In genomic region chr4:17098946-17099345, GRCh38 we compare ENCODE assay signal across 24 cellular contexts.
"Had no signal": no experiment of that assay in that cellular context is flagged by ENCODE, and none has a peak within 500 bp of the region (broad histone marks: within the 10 kb centered on the region; RNA-seq: fewer than 3 reads in every experiment).

No MANE protein-coding gene starts in this region.

- ATAC-seq: activated CD4-positive, alpha-beta T cell treated with anti-CD3 and anti-CD28 coated beads for 36 hours; activated CD8-positive, alpha-beta memory T cell treated with anti-CD3 and anti-CD28 coated beads, Interleukin-2, amount 10 ng/mL, durations not matched to agents 7 days and 5 days; activated CD8-positive, alpha-beta T cell treated with anti-CD3 and anti-CD28 coated beads, Interleukin-2, amount 10 ng/mL, durations not matched to agents 7 days and 5 days; activated naive CD4-positive, alpha-beta T cell treated with anti-CD3 and anti-CD28 coated beads, Interleukin-2, amount 50 U/mL, for 72 hours; esophagus mucosa had no signal

- DNase-seq: activated CD4-positive, alpha-beta memory T cell treated with anti-CD3 and anti-CD28 coated beads for 36 hours; activated CD4-positive, alpha-beta T cell treated with anti-CD3 and anti-CD28 coated beads for 36 hours; activated CD4-positive, CD25-positive, alpha-beta regulatory T cell; activated CD4-positive, CD25-positive, alpha-beta regulatory T cell treated with anti-CD3 and anti-CD28 coated beads, Interleukin-2, amount 50 U/mL, for 72 hours; activated CD8-positive, alpha-beta memory T cell treated with anti-CD3 and anti-CD28 coated beads, Interleukin-2, amount 10 ng/mL, durations not matched to agents 7 days and 5 days; activated CD8-positive, alpha-beta memory T cell treated with anti-CD3 and anti-CD28 coated beads, Interleukin-2, amount 50 U/mL, for 4 hours; activated CD8-positive, alpha-beta T cell treated with anti-CD3 and anti-CD28 coated beads, Interleukin-2, amount 10 ng/mL, durations not matched to agents 7 days and 5 days; activated gamma-delta T cell; activated naive CD4-positive, alpha-beta T cell; activated naive CD4-positive, alpha-beta T cell treated with anti-CD3 and anti-CD28 coated beads, Interleukin-2, amount 10 ng/mL, durations not matched to agents 7 days and 5 days; activated naive CD8-positive, alpha-beta T cell treated with anti-CD3 and anti-CD28 coated beads, Interleukin-2, amount 10 ng/mL, durations not matched to agents 7 days and 5 days; activated T-cell treated with anti-CD3 and anti-CD28 coated beads, Interleukin-2, amount 50 U/mL, for 1 hour; activated T-cell treated with anti-CD3 and anti-CD28 coated beads, Interleukin-2, amount 50 U/mL, for 48 hours; central memory CD4-positive, alpha-beta T cell; cerebellar nuclear complex; colonic mucosa; effector CD8-positive, alpha-beta T cell; head of caudate nucleus; T-helper 2 cell had no signal

- H3K27ac ChIP-seq: ascending aorta, breast epithelium, cardiac muscle cell, colonic mucosa had no signal

- H3K4me3 ChIP-seq: ascending aorta, breast epithelium, cardiac muscle cell, colonic mucosa had no signal

- H3K9me3 ChIP-seq: ascending aorta, breast epithelium, colonic mucosa had no signal

- H3K36me3 ChIP-seq: ascending aorta, breast epithelium, cardiac muscle cell, colonic mucosa had no signal

- H3K4me1 ChIP-seq: ascending aorta, breast epithelium, colonic mucosa had no signal

- H3K27me3 ChIP-seq: ascending aorta, breast epithelium, cardiac muscle cell, colonic mucosa had no signal
